In the genomic region with DNA sequence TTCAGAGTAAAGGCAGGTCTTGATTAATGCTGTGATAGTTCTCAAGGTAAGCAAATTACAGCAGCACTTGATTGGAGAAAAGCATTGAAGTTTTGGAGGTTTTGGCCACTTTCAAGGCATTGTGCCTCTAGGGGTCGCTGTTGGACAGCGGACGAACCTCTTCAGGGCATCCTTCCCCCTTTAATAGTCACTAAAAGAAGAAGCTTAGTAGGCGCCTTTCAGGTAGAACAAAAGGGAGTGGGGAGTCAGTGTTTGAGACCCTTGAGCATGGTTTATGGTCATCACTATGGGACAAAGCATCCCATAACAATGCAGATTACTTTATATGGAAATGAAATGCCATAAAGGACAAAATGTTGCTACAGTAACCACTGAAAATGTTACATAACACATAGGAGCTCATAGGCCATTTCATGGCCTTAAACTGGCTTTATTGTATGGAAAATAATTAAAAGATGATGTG, we compare ENCODE assay signal across 1 cellular context.
TF ChIP-seq lines count a peak whose summit lies in the region.

No MANE protein-coding gene starts in this region.

TF ChIP-seq in K562, 482 proteins besides CTCF, POLR2A, EP300 and RAD21 (continued from another document):
- TF ChIP-seq, protein P1, sequence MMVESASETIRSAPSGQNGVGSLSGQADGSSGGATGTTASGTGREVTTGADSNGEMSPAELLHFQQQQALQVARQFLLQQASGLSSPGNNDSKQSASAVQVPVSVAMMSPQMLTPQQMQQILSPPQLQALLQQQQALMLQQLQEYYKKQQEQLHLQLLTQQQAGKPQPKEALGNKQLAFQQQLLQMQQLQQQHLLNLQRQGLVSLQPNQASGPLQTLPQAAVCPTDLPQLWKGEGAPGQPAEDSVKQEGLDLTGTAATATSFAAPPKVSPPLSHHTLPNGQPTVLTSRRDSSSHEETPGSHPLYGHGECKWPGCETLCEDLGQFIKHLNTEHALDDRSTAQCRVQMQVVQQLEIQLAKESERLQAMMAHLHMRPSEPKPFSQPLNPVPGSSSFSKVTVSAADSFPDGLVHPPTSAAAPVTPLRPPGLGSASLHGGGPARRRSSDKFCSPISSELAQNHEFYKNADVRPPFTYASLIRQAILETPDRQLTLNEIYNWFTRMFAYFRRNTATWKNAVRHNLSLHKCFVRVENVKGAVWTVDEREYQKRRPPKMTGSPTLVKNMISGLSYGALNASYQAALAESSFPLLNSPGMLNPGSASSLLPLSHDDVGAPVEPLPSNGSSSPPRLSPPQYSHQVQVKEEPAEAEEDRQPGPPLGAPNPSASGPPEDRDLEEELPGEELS (CRISPR knock-in tag; IDR thresholded peaks at IDR 0.05; ENCODE audit: borderline replicate concordance) = no peak
- TF ChIP-seq RB1 (IDR thresholded peaks at IDR 0.05; ENCODE audit: low read depth) = 0 out of 2 replicates have a peak, but pooled peaks have one; percentile 39
- no peak for TF ChIP-seq FOXP1 (CRISPR knock-in tag; IDR thresholded peaks at IDR 0.05)
- TF ChIP-seq TCF3 (CRISPR knock-in tag; IDR thresholded peaks at IDR 0.05) = no peak
- no peak for TF ChIP-seq MCM5 (IDR thresholded peaks at IDR 0.05; ENCODE audit: low read depth)
- TF ChIP-seq SMC3 (conservative IDR thresholded peaks at IDR 0.05; ENCODE audit: insufficient read depth, low read depth, low read length) = peak; percentile 67
- peak in 1 of 2 experiments; percentile 27; a peak in 1 of 4 replicates for TF ChIP-seq RCOR1 (IDR thresholded peaks at IDR 0.05; ENCODE audit: borderline replicate concordance in 1 of 2, low read depth in 2 of 2, low read length in 2 of 2)
- peak in 1 of 2 experiments; percentile 34; a peak in 1 of 4 replicates for TF ChIP-seq MAZ (CRISPR knock-in tag; conservative IDR thresholded peaks at IDR 0.05 in 1 of 2, IDR thresholded peaks at IDR 0.05 in 1 of 2)
- no peak for TF ChIP-seq ZNF253 (CRISPR knock-in tag; conservative IDR thresholded peaks at IDR 0.05)
TF ChIP-seq in K562: peak in this region for 10.
